Comparison of ENCODE assay signal across 8 cellular contexts in genomic region chr12:51270847-51271518, GRCh38. TPM values are rescaled to one million over a fixed set of nuclear protein-coding genes. Genes with fewer than 3 reads are reported as not detected.
A peak's percentile ranks its signal among the peaks of the same experiment; 100 is the strongest.
DNase-seq lines count a peak whose midpoint lies in the region; ATAC-seq, FAIRE-seq and TF ChIP-seq lines count a peak whose summit lies in the region.

No MANE protein-coding gene starts in this region.

- no peaks in the 10 kb centered on the region for H3K27me3 Mint-ChIP-seq in mesothelial cell of epicardium (ENCODE audit: low read depth)

- no peaks in the 10 kb centered on the region for H3K9me3 Mint-ChIP-seq in mesothelial cell of epicardium

- H3K9me3 ChIP-seq in aorta (ENCODE audit: control insufficient read depth, low read length): no peaks in the 10 kb centered on the region

- DNase-seq in GM04504 (ENCODE audit: low read depth): peak; percentile 46
- DNase-seq in NCI-H69 (lab: John Stamatoyannopoulos, UW): peak; percentile 50
- peak; percentile 68 for DNase-seq in dedifferentiated amniotic fluid mesenchymal stem cell (ENCODE audit: extremely low spot score)
- no peak for DNase-seq in mesothelial cell of epicardium (ENCODE audit: low spot score in 2 of 2, unreplicated experiment in 2 of 2)
- DNase-seq in aorta: no peak
- DNase-seq in D721Med (ENCODE audit: insufficient read length, low spot score): no peak
- DNase-seq in Kasumi-1 (lab: John Stamatoyannopoulos, UW): no peak

- H3K36me3 ChIP-seq in aorta (ENCODE audit: control insufficient read depth in 1 of 2, insufficient read depth in 2 of 2, low read length in 1 of 2): no peaks in the 10 kb centered on the region

- intact Hi-C loops in aorta (cut with DNase I): no loop called here

- no peak for FAIRE-seq in D721Med (lab: Jason Lieb, UNC)

- no peak overlapping the region for H3K27ac ChIP-seq in aorta (ENCODE audit: low read depth in 1 of 2, low read length in 2 of 2)

- no peaks in the 10 kb centered on the region for H3K36me3 Mint-ChIP-seq in mesothelial cell of epicardium

- peaks cover 24% of the 10 kb centered on the region for H3K4me1 Mint-ChIP-seq in mesothelial cell of epicardium

- peak overlapping the region; percentile 92 for H3K27ac Mint-ChIP-seq in mesothelial cell of epicardium

- H3K4me1 ChIP-seq in aorta (ENCODE audit: control insufficient read depth in 1 of 2, insufficient read depth in 2 of 2, low read length in 2 of 2): no peaks in the 10 kb centered on the region

- WGBS in aorta, 2 donors: 31 to 36% methylated on average over 13 of the region's 13 CpGs

- no peak for TF ChIP-seq CTCF in mesothelial cell of epicardium (IDR thresholded peaks at IDR 0.05; ENCODE audit: unreplicated experiment)
- TF ChIP-seq CTCF in D721Med (IDR thresholded peaks at IDR 0.05; ENCODE audit: insufficient read depth, missing control alignments): no peak

- no peaks in the 10 kb centered on the region for H3K27me3 ChIP-seq in aorta (ENCODE audit: control insufficient read depth in 1 of 2, insufficient read depth in 2 of 2, low read length in 1 of 2)

- H3K4me3 ChIP-seq in aorta (ENCODE audit: low read length in 2 of 2): peak overlapping the region in 1 of 2 donors; percentile 87

- peak overlapping the region; percentile 88 for H3K4me3 Mint-ChIP-seq in mesothelial cell of epicardium

- peak; percentile 30 for ATAC-seq in aorta (ENCODE audit: low FRiP score)
- no peak for ATAC-seq in GM21717 (IDR thresholded peaks at IDR 0.05; ENCODE audit: unreplicated experiment)

RNA-seq across cellular contexts. Expression of gene SMAGP, which starts 0.8 kb away (rescaled TPM):
- total RNA-seq in mesothelial cell of epicardium (21.5 to 23.0 TPM (median 22.2 TPM) in 3 replicates), aorta (1 to 10 TPM; 8.4 to 9.3 TPM)
- polyA plus RNA-seq in aorta: 1 to 10 TPM; 4.1 to 4.5 TPM

RNA-seq across cellular contexts. Expression of gene DAZAP2, which starts 32.4 kb away (rescaled TPM):
- total RNA-seq in mesothelial cell of epicardium (101 to 107 TPM (median 105 TPM) in 3 replicates), aorta (100 to 1,000 TPM; 167 to 171 TPM)
- polyA plus RNA-seq in aorta: 100 to 1,000 TPM; 271 to 311 TPM

RNA-seq across cellular contexts. Expression of gene BIN2, which starts 53.0 kb away (rescaled TPM):
- 0.18 TPM in 1 of 3 replicates, not detected in the others for total RNA-seq in mesothelial cell of epicardium
- total RNA-seq in aorta: 10 to 100 TPM in 1 of 2 donors, 1 to 10 TPM in 1; 9.4 to 11.7 TPM
- polyA plus RNA-seq in aorta: 1 to 10 TPM; 1.4 to 4.6 TPM

RNA-seq across cellular contexts. Expression of gene POU6F1, which starts 53.1 kb away (rescaled TPM):
- total RNA-seq in mesothelial cell of epicardium (11.3 to 12.8 TPM (median 11.6 TPM) in 3 replicates), aorta (10 to 100 TPM; 29.3 to 36.5 TPM)
- 10 to 100 TPM; 13.3 to 30.1 TPM for polyA plus RNA-seq in aorta

Comparison
In these comparisons a context has a peak if more than half of its experiments do, and no peak if none do; other contexts are left out.
1. DNase-seq: peak in GM04504 (single experiment), NCI-H69 (single experiment) and dedifferentiated amniotic fluid mesenchymal stem cell (single experiment); none in mesothelial cell of epicardium (0 of 2), aorta (0 of 2), D721Med (single experiment) and Kasumi-1 (0 of 2).